Comparison of ENCODE assay signal across 1 cellular context in genomic region chr7:25964483-25964961, GRCh38.
TF ChIP-seq lines count a peak whose summit lies in the region.

No MANE protein-coding gene starts in this region.

TF ChIP-seq in GM12878, 131 proteins besides CTCF, POLR2A, EP300 and RAD21 (continued from another document and continues in another):
- TF ChIP-seq, protein P1, sequence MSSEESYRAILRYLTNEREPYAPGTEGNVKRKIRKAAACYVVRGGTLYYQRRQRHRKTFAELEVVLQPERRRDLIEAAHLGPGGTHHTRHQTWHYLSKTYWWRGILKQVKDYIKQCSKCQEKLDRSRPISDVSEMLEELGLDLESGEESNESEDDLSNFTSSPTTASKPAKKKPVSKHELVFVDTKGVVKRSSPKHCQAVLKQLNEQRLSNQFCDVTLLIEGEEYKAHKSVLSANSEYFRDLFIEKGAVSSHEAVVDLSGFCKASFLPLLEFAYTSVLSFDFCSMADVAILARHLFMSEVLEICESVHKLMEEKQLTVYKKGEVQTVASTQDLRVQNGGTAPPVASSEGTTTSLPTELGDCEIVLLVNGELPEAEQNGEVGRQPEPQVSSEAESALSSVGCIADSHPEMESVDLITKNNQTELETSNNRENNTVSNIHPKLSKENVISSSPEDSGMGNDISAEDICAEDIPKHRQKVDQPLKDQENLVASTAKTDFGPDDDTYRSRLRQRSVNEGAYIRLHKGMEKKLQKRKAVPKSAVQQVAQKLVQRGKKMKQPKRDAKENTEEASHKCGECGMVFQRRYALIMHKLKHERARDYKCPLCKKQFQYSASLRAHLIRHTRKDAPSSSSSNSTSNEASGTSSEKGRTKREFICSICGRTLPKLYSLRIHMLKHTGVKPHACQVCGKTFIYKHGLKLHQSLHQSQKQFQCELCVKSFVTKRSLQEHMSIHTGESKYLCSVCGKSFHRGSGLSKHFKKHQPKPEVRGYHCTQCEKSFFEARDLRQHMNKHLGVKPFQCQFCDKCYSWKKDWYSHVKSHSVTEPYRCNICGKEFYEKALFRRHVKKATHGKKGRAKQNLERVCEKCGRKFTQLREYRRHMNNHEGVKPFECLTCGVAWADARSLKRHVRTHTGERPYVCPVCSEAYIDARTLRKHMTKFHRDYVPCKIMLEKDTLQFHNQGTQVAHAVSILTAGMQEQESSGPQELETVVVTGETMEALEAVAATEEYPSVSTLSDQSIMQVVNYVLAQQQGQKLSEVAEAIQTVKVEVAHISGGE (CRISPR knock-in tag; IDR thresholded peaks at IDR 0.05), result no peak
- no peak for TF ChIP-seq HDGF (IDR thresholded peaks at IDR 0.05)
- TF ChIP-seq RCOR1 (conservative IDR thresholded peaks at IDR 0.05; ENCODE audit: low read depth, low read length), result no peak
- TF ChIP-seq BCL11A (IDR thresholded peaks at IDR 0.05; ENCODE audit: low read depth, low read length), result no peak
- TF ChIP-seq NR2C1 (IDR thresholded peaks at IDR 0.05), result no peak
- no peak for TF ChIP-seq RBBP5 (conservative IDR thresholded peaks at IDR 0.05)
- no peak for TF ChIP-seq CHD1 (IDR thresholded peaks at IDR 0.05; ENCODE audit: low read depth, low read length)
- no peak for TF ChIP-seq LARP7 (IDR thresholded peaks at IDR 0.05)
- TF ChIP-seq FOXM1 (IDR thresholded peaks at IDR 0.05; ENCODE audit: low read depth, low read length), result 0 out of 2 replicates have a peak, but pooled peaks have one; percentile 48
- no peak for TF ChIP-seq ZSCAN29 (IDR thresholded peaks at IDR 0.05)
- no peak for TF ChIP-seq EGR1 (IDR thresholded peaks at IDR 0.05; ENCODE audit: borderline replicate concordance in 1 of 2, low read depth in 2 of 2, low read length in 2 of 2)
- TF ChIP-seq SUZ12 (IDR thresholded peaks at IDR 0.05; ENCODE audit: unreplicated experiment), result no peak
- no peak for TF ChIP-seq EZH2 (IDR thresholded peaks at IDR 0.05; ENCODE audit: borderline replicate concordance, control insufficient read depth, low read depth, low read length)
- peak; percentile 14 for TF ChIP-seq SKIL (IDR thresholded peaks at IDR 0.05; ENCODE audit: low read depth, poor library complexity, severe bottlenecking)
- no peak for TF ChIP-seq SMAD1 (IDR thresholded peaks at IDR 0.05; ENCODE audit: low read depth, partially characterized antibody)
- no peak for TF ChIP-seq MYC (IDR thresholded peaks at IDR 0.05; ENCODE audit: insufficient read depth, insufficient read length, insufficient replicate concordance, low read length, severe bottlenecking)
- TF ChIP-seq, protein P2, sequence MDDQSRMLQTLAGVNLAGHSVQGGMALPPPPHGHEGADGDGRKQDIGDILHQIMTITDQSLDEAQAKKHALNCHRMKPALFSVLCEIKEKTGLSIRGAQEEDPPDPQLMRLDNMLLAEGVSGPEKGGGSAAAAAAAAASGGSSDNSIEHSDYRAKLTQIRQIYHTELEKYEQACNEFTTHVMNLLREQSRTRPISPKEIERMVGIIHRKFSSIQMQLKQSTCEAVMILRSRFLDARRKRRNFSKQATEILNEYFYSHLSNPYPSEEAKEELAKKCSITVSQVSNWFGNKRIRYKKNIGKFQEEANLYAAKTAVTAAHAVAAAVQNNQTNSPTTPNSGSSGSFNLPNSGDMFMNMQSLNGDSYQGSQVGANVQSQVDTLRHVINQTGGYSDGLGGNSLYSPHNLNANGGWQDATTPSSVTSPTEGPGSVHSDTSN (IDR thresholded peaks at IDR 0.05; ENCODE audit: insufficient replicate concordance, low read depth, low read length), result no peak
- TF ChIP-seq PML (IDR thresholded peaks at IDR 0.05; ENCODE audit: low read length), result 0 out of 2 replicates have a peak, but pooled peaks have one; percentile 41
- TF ChIP-seq SMC3 (IDR thresholded peaks at IDR 0.05; ENCODE audit: borderline replicate concordance, low read length), result peak; percentile 7; the same call in 1 of the 2 replicates
- TF ChIP-seq USF2 (IDR thresholded peaks at IDR 0.05; ENCODE audit: borderline replicate concordance, low read depth, low read length), result no peak
- TF ChIP-seq, protein P3, sequence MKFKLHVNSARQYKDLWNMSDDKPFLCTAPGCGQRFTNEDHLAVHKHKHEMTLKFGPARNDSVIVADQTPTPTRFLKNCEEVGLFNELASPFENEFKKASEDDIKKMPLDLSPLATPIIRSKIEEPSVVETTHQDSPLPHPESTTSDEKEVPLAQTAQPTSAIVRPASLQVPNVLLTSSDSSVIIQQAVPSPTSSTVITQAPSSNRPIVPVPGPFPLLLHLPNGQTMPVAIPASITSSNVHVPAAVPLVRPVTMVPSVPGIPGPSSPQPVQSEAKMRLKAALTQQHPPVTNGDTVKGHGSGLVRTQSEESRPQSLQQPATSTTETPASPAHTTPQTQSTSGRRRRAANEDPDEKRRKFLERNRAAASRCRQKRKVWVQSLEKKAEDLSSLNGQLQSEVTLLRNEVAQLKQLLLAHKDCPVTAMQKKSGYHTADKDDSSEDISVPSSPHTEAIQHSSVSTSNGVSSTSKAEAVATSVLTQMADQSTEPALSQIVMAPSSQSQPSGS (IDR thresholded peaks at IDR 0.05; ENCODE audit: low read length), result 0 out of 2 replicates have a peak, but pooled peaks have one; percentile 50
- TF ChIP-seq FOXK2 (IDR thresholded peaks at IDR 0.05), result no peak
- TF ChIP-seq ESRRA (IDR thresholded peaks at IDR 0.05; ENCODE audit: low read length), result no peak
- no peak for TF ChIP-seq GATAD2B (conservative IDR thresholded peaks at IDR 0.05; ENCODE audit: low read depth)
- TF ChIP-seq CREB1 (IDR thresholded peaks at IDR 0.05; ENCODE audit: low read depth), result 0 out of 2 replicates have a peak, but pooled peaks have one; percentile 29
- TF ChIP-seq, protein P4, sequence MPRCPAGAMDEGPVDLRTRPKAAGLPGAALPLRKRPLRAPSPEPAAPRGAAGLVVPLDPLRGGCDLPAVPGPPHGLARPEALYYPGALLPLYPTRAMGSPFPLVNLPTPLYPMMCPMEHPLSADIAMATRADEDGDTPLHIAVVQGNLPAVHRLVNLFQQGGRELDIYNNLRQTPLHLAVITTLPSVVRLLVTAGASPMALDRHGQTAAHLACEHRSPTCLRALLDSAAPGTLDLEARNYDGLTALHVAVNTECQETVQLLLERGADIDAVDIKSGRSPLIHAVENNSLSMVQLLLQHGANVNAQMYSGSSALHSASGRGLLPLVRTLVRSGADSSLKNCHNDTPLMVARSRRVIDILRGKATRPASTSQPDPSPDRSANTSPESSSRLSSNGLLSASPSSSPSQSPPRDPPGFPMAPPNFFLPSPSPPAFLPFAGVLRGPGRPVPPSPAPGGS (IDR thresholded peaks at IDR 0.05; ENCODE audit: borderline replicate concordance, insufficient read depth, low read depth, low read length, poor library complexity, severe bottlenecking), result no peak
- TF ChIP-seq E2F4 (IDR thresholded peaks at IDR 0.05; ENCODE audit: low read depth, low read length), result no peak
- peak; percentile 38 to 46; a peak in 3 of 4 replicates for TF ChIP-seq IKZF2 (IDR thresholded peaks at IDR 0.05)
- TF ChIP-seq ZNF384 (IDR thresholded peaks at IDR 0.05; ENCODE audit: borderline replicate concordance, low read depth, low read length), result peak; percentile 77; the same call in 1 of the 2 replicates
- TF ChIP-seq ELK1 (IDR thresholded peaks at IDR 0.05; ENCODE audit: low read depth, low read length), result no peak
- TF ChIP-seq POLR2AphosphoS2 (IDR thresholded peaks at IDR 0.05; ENCODE audit: low read depth, low read length), result no peak
- no peak for TF ChIP-seq ATF3 (IDR thresholded peaks at IDR 0.05; ENCODE audit: borderline replicate concordance, extremely low read depth, low read depth, low read length)
- TF ChIP-seq ZNF217 (IDR thresholded peaks at IDR 0.05), result no peak
- TF ChIP-seq SRF (IDR thresholded peaks at IDR 0.05; ENCODE audit: low read depth in 2 of 2, low read length in 2 of 2), result no peak
- no peak for TF ChIP-seq ZBED1 (IDR thresholded peaks at IDR 0.05; ENCODE audit: borderline replicate concordance)
- TF ChIP-seq RUNX3 (IDR thresholded peaks at IDR 0.05; ENCODE audit: low read length), result peak; percentile 80
- no peak for TF ChIP-seq SREBF1 (IDR thresholded peaks at IDR 0.05; ENCODE audit: low read length)
- no peak for TF ChIP-seq NFYA (IDR thresholded peaks at IDR 0.05; ENCODE audit: borderline replicate concordance, low read depth, low read length)
- TF ChIP-seq ATF7 (IDR thresholded peaks at IDR 0.05; ENCODE audit: low read depth), result peak; percentile 74
- no peak for TF ChIP-seq FOS (IDR thresholded peaks at IDR 0.05; ENCODE audit: borderline replicate concordance, extremely low read depth, insufficient read length)
- TF ChIP-seq KLF5 (IDR thresholded peaks at IDR 0.05; ENCODE audit: partially characterized antibody), result no peak
- TF ChIP-seq SUPT20H (IDR thresholded peaks at IDR 0.05; ENCODE audit: borderline replicate concordance, control insufficient read depth, low read depth, low read length), result no peak
- no peak for TF ChIP-seq ZBTB40 (IDR thresholded peaks at IDR 0.05; ENCODE audit: borderline replicate concordance)
